Comparison of ENCODE assay signal across 18 cellular contexts in genomic region chr11:3969200-3969599, GRCh38.
DNase-seq lines count a peak whose midpoint lies in the region; ATAC-seq and TF ChIP-seq lines count a peak whose summit lies in the region.
"Had no signal": no experiment of that assay in that cellular context is flagged by ENCODE, and none has a peak within 500 bp of the region (broad histone marks: within the 10 kb centered on the region; RNA-seq: fewer than 3 reads in every experiment).

No MANE protein-coding gene starts in this region.

- H3K36me3 ChIP-seq in CD8-positive, alpha-beta memory T cell (ENCODE audit: insufficient read depth, low read length): peaks cover 8% of the 10 kb centered on the region
- peaks cover 0 to 12% (median 6%) of the 10 kb centered on the region in 3 experiments for H3K36me3 ChIP-seq in naive thymus-derived CD4-positive, alpha-beta T cell (ENCODE audit: control insufficient read depth in 2 of 3, insufficient read depth in 3 of 3, low read length in 3 of 3)

- peaks cover 67% of the 10 kb centered on the region for H3K36me3 Mint-ChIP-seq in CD4-positive, alpha-beta T cell (ENCODE audit: low read depth)
- H3K36me3 Mint-ChIP-seq in CD8-positive, alpha-beta memory T cell: peaks cover 12 to 42% (median 14%) of the 10 kb centered on the region in 3 donors
- H3K36me3 Mint-ChIP-seq in activated T-helper 17 cell treated with anti-CD3 and anti-CD28 coated beads, Interleukin-2, amount 50 U/mL, for 72 hours (ENCODE audit: low read depth): peaks cover 39% of the 10 kb centered on the region
- H3K36me3 Mint-ChIP-seq in naive thymus-derived CD4-positive, alpha-beta T cell: peaks cover 14 to 52% (median 31%) of the 10 kb centered on the region in 5 donors

- CTCF ChIA-PET in CD4-positive, alpha-beta T cell (lab: Charles Lee): no interaction called here
- CTCF ChIA-PET in CD8-positive, alpha-beta memory T cell (lab: Charles Lee): interaction anchor here (2.8 kb wide), 1 partner anchor 114 kb away, joined by 11 read pairs; the partner anchor contains the start of gene STIM1
- CTCF ChIA-PET in naive thymus-derived CD4-positive, alpha-beta T cell (lab: Charles Lee): interaction anchor here (0.6 to 1.1 kb wide), 3 partner anchors 12 to 187 kb away, joined by 4 read pairs; partner anchors contain the start of gene STIM1

- peak overlapping the region; percentile 70 for H3K27ac Mint-ChIP-seq in CD4-positive, alpha-beta T cell
- H3K27ac Mint-ChIP-seq in CD8-positive, alpha-beta memory T cell: peak overlapping the region; percentile 3 to 88 (median 68)
- peak overlapping the region; percentile 89 for H3K27ac Mint-ChIP-seq in activated T-helper 17 cell treated with anti-CD3 and anti-CD28 coated beads, Interleukin-2, amount 50 U/mL, for 72 hours
- peak overlapping the region; percentile 42 to 88 (median 78) for H3K27ac Mint-ChIP-seq in naive thymus-derived CD4-positive, alpha-beta T cell
- H3K27ac Mint-ChIP-seq: type B pancreatic cell had no signal

- DNase-seq in CD4-positive, alpha-beta T cell: no peak
- DNase-seq in CD8-positive, alpha-beta memory T cell: no peak
- DNase-seq in naive thymus-derived CD4-positive, alpha-beta T cell: no peak
- DNase-seq: AML-193, body of pancreas, Calu3, GOT3, hippocampal formation, NCI-H1417, NCI-H526 treated with DMSO at 0.1 percent for 48 hours, right cardiac atrium, SW 1271 had no signal

- H3K27me3 Mint-ChIP-seq in CD4-positive, alpha-beta T cell: no peaks in the 10 kb centered on the region
- no peaks in the 10 kb centered on the region for H3K27me3 Mint-ChIP-seq in CD8-positive, alpha-beta memory T cell
- H3K27me3 Mint-ChIP-seq in activated T-helper 17 cell treated with anti-CD3 and anti-CD28 coated beads, Interleukin-2, amount 50 U/mL, for 72 hours: no peaks in the 10 kb centered on the region
- no peaks in the 10 kb centered on the region for H3K27me3 Mint-ChIP-seq in naive thymus-derived CD4-positive, alpha-beta T cell
- H3K27me3 Mint-ChIP-seq: type B pancreatic cell had no signal

- intact Hi-C loops in CD4-positive, alpha-beta T cell (cut with DNase I, micrococcal nuclease): loop anchor here in 1 of 2 experiments (2.0 kb wide), 1 partner anchor 16 kb away; no protein-coding TSS in a partner anchor
- intact Hi-C loops in naive thymus-derived CD4-positive, alpha-beta T cell (cut with micrococcal nuclease): loop anchor here (1.0 to 2.0 kb wide), 6 partner anchors 8 to 27 kb away; no protein-coding TSS in a partner anchor

- no peaks in the 10 kb centered on the region for H3K9me3 Mint-ChIP-seq in CD4-positive, alpha-beta T cell
- H3K9me3 Mint-ChIP-seq in CD8-positive, alpha-beta memory T cell: no peaks in the 10 kb centered on the region
- no peaks in the 10 kb centered on the region for H3K9me3 Mint-ChIP-seq in activated T-helper 17 cell treated with anti-CD3 and anti-CD28 coated beads, Interleukin-2, amount 50 U/mL, for 72 hours
- H3K9me3 Mint-ChIP-seq in naive thymus-derived CD4-positive, alpha-beta T cell: no peaks in the 10 kb centered on the region
- H3K9me3 Mint-ChIP-seq: type B pancreatic cell had no signal

- H3K9me3 ChIP-seq in CD4-positive, alpha-beta T cell (ENCODE audit: control insufficient read depth, low read length): no peaks in the 10 kb centered on the region
- no peaks in the 10 kb centered on the region for H3K9me3 ChIP-seq in CD8-positive, alpha-beta memory T cell (ENCODE audit: low read length)
- no peaks in the 10 kb centered on the region for H3K9me3 ChIP-seq in naive thymus-derived CD4-positive, alpha-beta T cell (ENCODE audit: control insufficient read depth in 2 of 3, low read length in 3 of 3)
- H3K9me3 ChIP-seq: body of pancreas had no signal

- ATAC-seq in CD4-positive, alpha-beta T cell (ENCODE audit: poor library complexity): no peak
- no peak for ATAC-seq in activated T-helper 17 cell treated with anti-CD3 and anti-CD28 coated beads, Interleukin-2, amount 50 U/mL, for 72 hours (replicated peaks)
- ATAC-seq in naive thymus-derived CD4-positive, alpha-beta T cell: no peak
- ATAC-seq in GM18517 (IDR thresholded peaks at IDR 0.05; ENCODE audit: unreplicated experiment) (no peak), HG03135 (IDR thresholded peaks at IDR 0.05; ENCODE audit: unreplicated experiment) (no peak), SK-N-SH treated with all-trans-retinoic acid at 6 μM for 48 hours (no peak)
- ATAC-seq: body of pancreas, right cardiac atrium had no signal

- peaks cover 40% of the 10 kb centered on the region for H3K4me1 ChIP-seq in CD8-positive, alpha-beta memory T cell (ENCODE audit: insufficient read depth, low read length)
- H3K4me1 ChIP-seq in naive thymus-derived CD4-positive, alpha-beta T cell (ENCODE audit: control insufficient read depth in 2 of 2, insufficient read depth in 2 of 2, low read length in 2 of 2): peaks cover 10 to 28% of the 10 kb centered on the region in 2 donors
- H3K4me1 ChIP-seq: body of pancreas had no signal

- H3K27me3 ChIP-seq in CD4-positive, alpha-beta T cell (ENCODE audit: control insufficient read depth, insufficient read depth, low read length): no peaks in the 10 kb centered on the region
- H3K27me3 ChIP-seq in CD8-positive, alpha-beta memory T cell (ENCODE audit: insufficient read depth, low read length, poor library complexity, severe bottlenecking): no peaks in the 10 kb centered on the region
- H3K27me3 ChIP-seq in naive thymus-derived CD4-positive, alpha-beta T cell (ENCODE audit: control insufficient read depth in 2 of 2, insufficient read depth in 2 of 2, low read length in 2 of 2): no peaks in the 10 kb centered on the region
- H3K27me3 ChIP-seq: body of pancreas had no signal

- no peak overlapping the region for H3K4me3 ChIP-seq in CD8-positive, alpha-beta memory T cell (ENCODE audit: low read length)
- H3K4me3 ChIP-seq in naive thymus-derived CD4-positive, alpha-beta T cell (ENCODE audit: low read length): no peak overlapping the region
- H3K4me3 ChIP-seq: body of pancreas, coronary artery had no signal

- H3K4me1 Mint-ChIP-seq in CD4-positive, alpha-beta T cell (ENCODE audit: low read depth): peaks cover 81% of the 10 kb centered on the region
- peaks cover 78 to 80% (median 79%) of the 10 kb centered on the region in 3 donors for H3K4me1 Mint-ChIP-seq in CD8-positive, alpha-beta memory T cell
- H3K4me1 Mint-ChIP-seq in activated T-helper 17 cell treated with anti-CD3 and anti-CD28 coated beads, Interleukin-2, amount 50 U/mL, for 72 hours: peaks cover 42% of the 10 kb centered on the region
- H3K4me1 Mint-ChIP-seq in naive thymus-derived CD4-positive, alpha-beta T cell: peaks cover 27 to 87% (median 81%) of the 10 kb centered on the region in 7 donors

- H3K4me3 Mint-ChIP-seq in CD4-positive, alpha-beta T cell: peak overlapping the region; percentile 10
- H3K4me3 Mint-ChIP-seq in CD8-positive, alpha-beta memory T cell: peak overlapping the region in 6 of 7 donors; percentile 19 to 61 (median 48)
- H3K4me3 Mint-ChIP-seq in activated T-helper 17 cell treated with anti-CD3 and anti-CD28 coated beads, Interleukin-2, amount 50 U/mL, for 72 hours: peak overlapping the region; percentile 66
- peak overlapping the region; percentile 13 to 87 (median 75) for H3K4me3 Mint-ChIP-seq in naive thymus-derived CD4-positive, alpha-beta T cell
- H3K4me3 Mint-ChIP-seq: type B pancreatic cell had no signal

- H3K27ac ChIP-seq in CD4-positive, alpha-beta T cell (ENCODE audit: low read depth, low read length): no peak overlapping the region
- no peak overlapping the region for H3K27ac ChIP-seq in CD8-positive, alpha-beta memory T cell (ENCODE audit: low read depth, low read length)
- H3K27ac ChIP-seq in naive thymus-derived CD4-positive, alpha-beta T cell (ENCODE audit: low read depth, low read length): peak overlapping the region; percentile 43
- H3K27ac ChIP-seq: body of pancreas, coronary artery had no signal

- no peak for TF ChIP-seq CTCF in CD4-positive, alpha-beta T cell (IDR thresholded peaks at IDR 0.05)

- POLR2A ChIA-PET in CD4-positive, alpha-beta T cell (lab: Charles Lee): interaction anchor here (0.6 to 2.6 kb wide), 4 partner anchors 22 to 129 kb away, joined by 3 to 15 read pairs (median 4); partner anchors contain the start of gene RHOG
- POLR2A ChIA-PET in CD8-positive, alpha-beta memory T cell (lab: Charles Lee): no interaction called here
- POLR2A ChIA-PET in naive thymus-derived CD4-positive, alpha-beta T cell (lab: Charles Lee): interaction anchor here (0.9 to 5.0 kb wide), 4 partner anchors 8 to 116 kb away, joined by 3 to 40 read pairs (median 6); no protein-coding TSS in a partner anchor

TF ChIP-seq in SK-N-SH treated with all-trans-retinoic acid at 6 μM for 48 hours, 23 proteins besides CTCF, POLR2A, EP300 and RAD21 (continues in another document):
- no peak for TF ChIP-seq PPARA (CRISPR knock-in tag; IDR thresholded peaks at IDR 0.05; ENCODE audit: borderline replicate concordance)
- no peak for TF ChIP-seq ZNF565 (CRISPR knock-in tag; conservative IDR thresholded peaks at IDR 0.05; ENCODE audit: low read depth)
- TF ChIP-seq SNAI2 (CRISPR knock-in tag; IDR thresholded peaks at IDR 0.05): no peak
- TF ChIP-seq OSR1 (CRISPR knock-in tag; IDR thresholded peaks at IDR 0.05): no peak
- TF ChIP-seq ARNTL (CRISPR knock-in tag; IDR thresholded peaks at IDR 0.05; ENCODE audit: borderline replicate concordance, low read depth): no peak
- TF ChIP-seq CSRNP3 (CRISPR knock-in tag; IDR thresholded peaks at IDR 0.05): no peak
- no peak for TF ChIP-seq GLIS3 (CRISPR knock-in tag; IDR thresholded peaks at IDR 0.05)

Comparison
In these comparisons a context has a peak if more than half of its experiments do, and no peak if none do; other contexts are left out.
1. H3K4me3 Mint-ChIP-seq: peak in every context shown above with its lines; median percentile 75 in naive thymus-derived CD4-positive, alpha-beta T cell; 66 in activated T-helper 17 cell treated with anti-CD3 and anti-CD28 coated beads, Interleukin-2, amount 50 U/mL, for 72 hours; 48 in CD8-positive, alpha-beta memory T cell; 10 in CD4-positive, alpha-beta T cell.